Comparison of ENCODE assay signal across 13 cellular contexts in the genomic region with DNA sequence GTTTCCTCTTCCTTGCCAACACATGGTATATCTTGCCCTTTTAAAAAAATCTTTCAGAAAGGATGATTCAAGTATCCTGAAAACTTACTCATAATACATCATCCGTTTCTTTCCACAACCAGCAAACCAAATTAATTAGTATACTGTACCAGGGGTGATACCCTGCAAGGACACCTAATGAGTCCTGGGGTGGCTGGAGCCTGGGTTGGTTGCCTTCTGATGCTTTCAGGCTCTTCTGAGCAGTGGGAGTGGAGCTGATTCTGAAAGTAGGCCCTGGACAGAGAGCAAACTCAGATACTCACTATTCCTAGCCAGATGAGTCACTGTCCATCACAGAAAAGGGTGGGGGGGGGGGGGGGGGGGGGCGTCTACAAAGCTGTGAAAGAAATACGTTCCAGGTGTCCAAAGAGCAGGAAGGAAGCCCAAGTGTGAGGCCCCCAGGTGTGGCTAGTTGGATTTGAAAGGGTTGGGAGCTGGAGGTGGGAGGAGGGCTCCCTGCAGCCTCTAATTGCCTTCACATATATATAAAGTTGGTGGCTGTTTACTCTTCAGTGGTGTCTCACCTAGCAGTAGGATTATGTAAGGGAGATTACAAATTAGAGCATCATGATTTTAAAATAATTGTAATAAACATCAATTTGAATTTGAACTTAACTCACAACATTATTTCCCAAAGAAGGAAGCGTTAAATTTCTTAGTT. TPM values are rescaled to one million over a fixed set of nuclear protein-coding genes. Genes with fewer than 3 reads are reported as not detected.
DNase-seq lines count a peak whose midpoint lies in the region; ATAC-seq, FAIRE-seq and TF ChIP-seq lines count a peak whose summit lies in the region.
"Had no signal": no experiment of that assay in that cellular context is flagged by ENCODE, and none has a peak within 500 bp of the region (broad histone marks: within the 10 kb centered on the region; RNA-seq: fewer than 3 reads in every experiment).

No MANE protein-coding gene starts in this region.

- no peaks in the 10 kb centered on the region for H3K79me2 ChIP-seq in HepG2 (ENCODE audit: insufficient read depth, low read length)

- no peaks in the 10 kb centered on the region for H3K4me1 ChIP-seq in HepG2 (ENCODE audit: insufficient read depth, low read length)
- no peaks in the 10 kb centered on the region for H3K4me1 ChIP-seq in right lobe of liver
- H3K4me1 ChIP-seq: BE2C had no signal

- intact Hi-C loops in HepG2 (cut with micrococcal nuclease; ENCODE audit: unreplicated experiment) (no loop called here), right lobe of liver (cut with DNase I) (no loop called here)

- BruUV-seq in HepG2 (replicated peaks; lab: Mats Ljungman, UMichigan): no TSS peak

- CTCF ChIA-PET in HepG2 (lab: Yijun Ruan, JAX; ENCODE audit: low intra/inter-chr PET ratio, low total read pairs): no interaction called here

- no peak for DNase-seq in HepG2 (ENCODE audit: low spot score)
- DNase-seq in right lobe of liver: no peak
- DNase-seq in RPMI7951 (ENCODE audit: low read depth): peak; percentile 4
- DNase-seq in epithelial cell of esophagus (ENCODE audit: low read depth): peak; percentile 49
- DNase-seq in GOT3 (lab: John Stamatoyannopoulos, UW): no peak
- DNase-seq in cortex of kidney (lab: John Stamatoyannopoulos, UW): no peak
- DNase-seq in NCI-H2196 (lab: John Stamatoyannopoulos, UW; ENCODE audit: unreplicated experiment): no peak
- DNase-seq: BE2C; NCI-H524 treated with DMSO at 0.1 percent for 48 hours; SHP77; stimulated activated CD4-positive, alpha-beta T cell treated with anti-CD3 and anti-CD28 coated beads, Interleukin-1b, Interleukin-23, amount 100 ng/mL, for 48 hours had no signal

- TF ChIP-seq EP300 in HepG2 (IDR thresholded peaks at IDR 0.05; ENCODE audit: low read depth in 2 of 2, low read length in 2 of 2) (no peak), HepG2 (CRISPR knock-in tag; IDR thresholded peaks at IDR 0.05; ENCODE audit: borderline replicate concordance) (no peak)

- no peak overlapping the region for H3K4me2 ChIP-seq in HepG2 (ENCODE audit: low read depth, low read length)

- TF ChIP-seq POLR2A in HepG2 (IDR thresholded peaks at IDR 0.05; ENCODE audit: insufficient read depth in 1 of 2, low read depth in 2 of 2, low read length in 2 of 2) (no peak), right lobe of liver (IDR thresholded peaks at IDR 0.05) (no peak)

- ATAC-seq in HepG2 (peak; percentile 57), right lobe of liver (no peak), HG03571 (IDR thresholded peaks at IDR 0.05; ENCODE audit: unreplicated experiment) (no peak)

- FAIRE-seq in HepG2 (lab: Jason Lieb, UNC): no peak
- FAIRE-seq: TTC549 had no signal

- TF ChIP-seq CTCF in HepG2 (CRISPR knock-in tag; IDR thresholded peaks at IDR 0.05) (no peak), right lobe of liver (IDR thresholded peaks at IDR 0.05) (no peak), epithelial cell of esophagus (IDR thresholded peaks at IDR 0.05; ENCODE audit: insufficient read depth, low read depth, low read length, missing control alignments) (no peak)

- no peak overlapping the region for H3K9ac ChIP-seq in HepG2 (ENCODE audit: insufficient read depth, low read depth, low read length)

- H3K27ac ChIP-seq in HepG2 (ENCODE audit: extremely low read length, insufficient read depth, low read length): no peak overlapping the region
- H3K27ac ChIP-seq in right lobe of liver: no peak overlapping the region

- 68% methylated on average over 4 of the region's 4 CpGs for WGBS in HepG2 (ENCODE audit: low lambda C conversion rate)
- WGBS in right lobe of liver (ENCODE audit: insufficient coverage, low coverage, low lambda C conversion rate, missing lambda C conversion rate): 81% methylated on average over 3 of the region's 4 CpGs

- no peaks in the 10 kb centered on the region for H3K9me3 ChIP-seq in HepG2 (ENCODE audit: low read length)
- H3K9me3 ChIP-seq in right lobe of liver: no peaks in the 10 kb centered on the region
- H3K9me3 ChIP-seq: BE2C had no signal

- peaks cover 6 to 26% of the 10 kb centered on the region in 2 experiments; a peak in 4 of 5 replicates for H3K36me3 ChIP-seq in HepG2 (replicated peaks in 1 of 2; ENCODE audit: control insufficient read depth in 1 of 2, insufficient read depth in 2 of 2, low read length in 2 of 2)
- H3K36me3 ChIP-seq in right lobe of liver: peaks cover 0 to 32% (median 3%) of the 10 kb centered on the region in 4 donors
- H3K36me3 ChIP-seq: BE2C had no signal

- no peak for TF ChIP-seq RAD21 in HepG2 (CRISPR knock-in tag; IDR thresholded peaks at IDR 0.05)

- no peak overlapping the region for H3K4me3 ChIP-seq in HepG2 (replicated peaks in 1 of 3; ENCODE audit: insufficient read depth in 1 of 3, low read depth in 2 of 3, low read length in 3 of 3)
- no peak overlapping the region for H3K4me3 ChIP-seq in right lobe of liver
- H3K4me3 ChIP-seq in epithelial cell of esophagus (ENCODE audit: low read length): no peak overlapping the region

- no peaks in the 10 kb centered on the region for H4K20me1 ChIP-seq in HepG2 (ENCODE audit: insufficient read depth, low read length)

- no peak overlapping the region for H2AFZ ChIP-seq in HepG2 (ENCODE audit: low read length)

- H3K27me3 ChIP-seq in HepG2 (ENCODE audit: control insufficient read depth in 1 of 2, insufficient read depth in 2 of 2, low read length in 2 of 2) (no peaks in the 10 kb centered on the region), right lobe of liver (no peaks in the 10 kb centered on the region)
- H3K27me3 ChIP-seq: BE2C had no signal

- in situ Hi-C loops in HepG2 (cut with HindIII; ENCODE audit: extremely low pct_ligation_motif_present, low pct_unique_long_range_greater_than_20kb): no loop called here

- POLR2A ChIA-PET in HepG2 (lab: Yijun Ruan, JAX): interaction anchor here (1.2 kb wide), 1 partner anchor 294 kb away, joined by 3 read pairs; no protein-coding TSS in a partner anchor

TF ChIP-seq in HepG2, 621 proteins besides CTCF, POLR2A, EP300 and RAD21 (continues in another document):
- peak; percentile 65 for TF ChIP-seq RBM22 (optimal IDR thresholded peaks at IDR 0.05; ENCODE audit: low read length)
- TF ChIP-seq AGO2 (optimal IDR thresholded peaks at IDR 0.05; ENCODE audit: low read depth, low read length): no peak
- TF ChIP-seq FOSL2 (CRISPR knock-in tag; IDR thresholded peaks at IDR 0.05): no peak
- TF ChIP-seq SIX1 (CRISPR knock-in tag; IDR thresholded peaks at IDR 0.05; ENCODE audit: borderline replicate concordance): no peak
- no peak for TF ChIP-seq ZNF143 (CRISPR knock-in tag; IDR thresholded peaks at IDR 0.05)
- peak; percentile 83 for TF ChIP-seq HNRNPK (IDR thresholded peaks at IDR 0.05; ENCODE audit: low read depth, low read length, poor library complexity, severe bottlenecking)
- no peak for TF ChIP-seq NFIC (IDR thresholded peaks at IDR 0.05; ENCODE audit: low read length)
- no peak for TF ChIP-seq YY1 (IDR thresholded peaks at IDR 0.05; ENCODE audit: insufficient read depth, insufficient replicate concordance, low read depth, low read length)
- TF ChIP-seq ZIK1 (CRISPR knock-in tag; IDR thresholded peaks at IDR 0.05; ENCODE audit: borderline replicate concordance, low read depth): no peak
- TF ChIP-seq, protein P1, sequence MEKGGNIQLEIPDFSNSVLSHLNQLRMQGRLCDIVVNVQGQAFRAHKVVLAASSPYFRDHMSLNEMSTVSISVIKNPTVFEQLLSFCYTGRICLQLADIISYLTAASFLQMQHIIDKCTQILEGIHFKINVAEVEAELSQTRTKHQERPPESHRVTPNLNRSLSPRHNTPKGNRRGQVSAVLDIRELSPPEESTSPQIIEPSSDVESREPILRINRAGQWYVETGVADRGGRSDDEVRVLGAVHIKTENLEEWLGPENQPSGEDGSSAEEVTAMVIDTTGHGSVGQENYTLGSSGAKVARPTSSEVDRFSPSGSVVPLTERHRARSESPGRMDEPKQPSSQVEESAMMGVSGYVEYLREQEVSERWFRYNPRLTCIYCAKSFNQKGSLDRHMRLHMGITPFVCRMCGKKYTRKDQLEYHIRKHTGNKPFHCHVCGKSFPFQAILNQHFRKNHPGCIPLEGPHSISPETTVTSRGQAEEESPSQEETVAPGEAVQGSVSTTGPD (CRISPR knock-in tag; IDR thresholded peaks at IDR 0.05): no peak
- TF ChIP-seq GTF3A (CRISPR knock-in tag; conservative IDR thresholded peaks at IDR 0.05): no peak

RNA-seq across cellular contexts. Expression of a gene that starts 36.5 kb away (rescaled TPM):
- total RNA-seq in HepG2 (2016; rRNA removed; fragmentation: Illumina TruSeq; extraction: Trizol) (15.5 and 23.3 TPM in 2 replicates), right lobe of liver (1 to 10 TPM; 4.3 to 6.0 (median 5.2) TPM)
- total RNA-seq in HepG2 (2016; cell fraction: cytosol; rRNA removed; fragmentation: Illumina TruSeq; extraction: Trizol; ENCODE audit: low read depth): 1.6 and 1.8 TPM in 2 replicates
- total RNA-seq in HepG2 (2016; cell fraction: insoluble cytoplasmic fraction; rRNA removed; fragmentation: Illumina TruSeq; extraction: Trizol): 17.5 and 22.7 TPM in 2 replicates
- 5.6 and 7.4 TPM in 2 replicates for total RNA-seq in HepG2 (2016; cell fraction: membrane; rRNA removed; fragmentation: Illumina TruSeq; extraction: Trizol)
- total RNA-seq in HepG2 (2016; cell fraction: nucleus; rRNA removed; fragmentation: Illumina TruSeq; extraction: Trizol): 12.8 and 13.0 TPM in 2 replicates
- 15.2 and 16.9 TPM in 2 replicates for polyA plus RNA-seq in HepG2 (2011; rRNA removed)
- 7.6 and 10.6 TPM in 2 replicates for polyA plus RNA-seq in HepG2 (2011; cell fraction: cytosol; rRNA removed)
- 8.6 and 9.8 TPM in 2 replicates for polyA plus RNA-seq in HepG2 (2011; cell fraction: nucleus; rRNA removed)
- 13.5 and 16.7 TPM in 2 replicates for polyA plus RNA-seq in HepG2 (2012)
- polyA plus RNA-seq in HepG2 (2016; cell fraction: cytosol; fragmentation: Illumina TruSeq; extraction: Trizol; ENCODE audit: low read depth): 0.57 and 0.70 TPM in 2 replicates
- polyA plus RNA-seq in HepG2 (2016; cell fraction: insoluble cytoplasmic fraction; fragmentation: Illumina TruSeq; extraction: Trizol; ENCODE audit: low read depth): 15.9 and 16.0 TPM in 2 replicates
- polyA plus RNA-seq in HepG2 (2016; cell fraction: membrane; fragmentation: Illumina TruSeq; extraction: Trizol; ENCODE audit: low read depth): 2.2 and 2.6 TPM in 2 replicates
- polyA plus RNA-seq in HepG2 (2016; cell fraction: nucleus; fragmentation: Illumina TruSeq; extraction: Trizol; ENCODE audit: insufficient read depth, low read depth): 11.2 and 12.2 TPM in 2 replicates
- polyA minus RNA-seq in HepG2 (2011; rRNA and poly(A)+ RNA removed; ENCODE audit: low replicate concordance): 30.5 and 39.3 TPM in 2 replicates
- 12.7 and 15.8 TPM in 2 replicates for polyA minus RNA-seq in HepG2 (2011; cell fraction: cytosol; rRNA and poly(A)+ RNA removed)
- polyA minus RNA-seq in HepG2 (2011; cell fraction: nucleus; rRNA and poly(A)+ RNA removed): 34.8 and 39.1 TPM in 2 replicates
- 11.5 and 13.1 TPM in 2 replicates for total RNA-seq in RPMI7951 (2014; rRNA removed; shearing (Covaris generic))

Comparison
In these comparisons a context has a peak if more than half of its experiments do, and no peak if none do; other contexts are left out.
1. DNase-seq: peak in RPMI7951 (single experiment) and epithelial cell of esophagus (single experiment); none in HepG2 (single experiment), right lobe of liver (0 of 3), GOT3 (single experiment), cortex of kidney (single experiment) and NCI-H2196 (single experiment).